26 cellular contexts compared by ENCODE assay signal in the genomic region with DNA sequence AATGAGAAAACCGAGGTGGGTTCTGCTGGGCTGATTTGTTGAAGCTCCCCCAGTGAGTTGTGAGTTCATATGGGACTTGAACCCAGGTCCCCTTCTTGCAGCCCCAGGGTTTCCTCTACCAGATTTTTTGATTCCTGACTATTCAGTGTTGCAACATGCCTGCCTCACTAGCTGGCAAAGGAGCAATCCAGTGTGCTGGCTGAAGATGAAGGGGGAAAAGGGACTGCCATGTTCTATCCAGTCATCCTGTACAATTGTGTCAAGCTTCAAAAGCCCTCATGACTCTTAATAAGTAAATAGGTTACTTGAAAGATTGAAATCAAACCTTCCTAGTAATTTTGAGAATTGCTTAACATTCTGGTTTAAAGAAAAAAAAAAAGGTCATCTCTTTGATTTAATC.
"Had no signal": no experiment of that assay in that cellular context is flagged by ENCODE, and none has a peak within 500 bp of the region (broad histone marks: within the 10 kb centered on the region; RNA-seq: fewer than 3 reads in every experiment).

No MANE protein-coding gene starts in this region.

- H3K27ac ChIP-seq: colonic mucosa, dorsolateral prefrontal cortex, esophagus squamous epithelium, gastroesophageal sphincter, heart left ventricle, neural progenitor cell, prostate gland, tibial artery had no signal

- H3K27me3 ChIP-seq: colonic mucosa, esophagus squamous epithelium, gastroesophageal sphincter, heart left ventricle, neural progenitor cell, tibial artery had no signal

- H3K4me3 ChIP-seq: colonic mucosa, dorsolateral prefrontal cortex, esophagus squamous epithelium, gastroesophageal sphincter, heart left ventricle, lung, neural progenitor cell, prostate gland, tibial artery had no signal

- H3K36me3 ChIP-seq: colonic mucosa, esophagus squamous epithelium, gastroesophageal sphincter, heart left ventricle, neural progenitor cell, prostate gland, tibial artery had no signal

- H3K9ac ChIP-seq: neural progenitor cell had no signal

- H3K4me1 ChIP-seq: colonic mucosa, esophagus squamous epithelium, gastroesophageal sphincter, heart left ventricle, neural progenitor cell, prostate gland, tibial artery had no signal

- ATAC-seq: activated CD4-positive, alpha-beta T cell treated with anti-CD3 and anti-CD28 coated beads for 36 hours; activated T-cell treated with anti-CD3 and anti-CD28 coated beads, Interleukin-2, amount 50 U/mL, for 4 hours; effector memory CD8-positive, alpha-beta T cell; gastroesophageal sphincter; heart left ventricle; left lobe of liver; naive thymus-derived CD4-positive, alpha-beta T cell had no signal

- H3K4me2 ChIP-seq: neural progenitor cell had no signal

- H3K9me3 ChIP-seq: colonic mucosa, esophagus squamous epithelium, gastroesophageal sphincter, heart left ventricle, prostate gland, tibial artery had no signal

- DNase-seq: activated B cell treated with CpG ODN at 0.5 μM for 24 hours; activated CD4-positive, alpha-beta T cell treated with anti-CD3 and anti-CD28 coated beads for 36 hours; activated CD4-positive, alpha-beta T cell treated with anti-CD3 and anti-CD28 coated beads, Interleukin-2, amount 50 U/mL, for 4 hours; activated CD8-positive, alpha-beta memory T cell treated with anti-CD3 and anti-CD28 coated beads for 24 hours; activated CD8-positive, alpha-beta memory T cell treated with anti-CD3 and anti-CD28 coated beads, Interleukin-2, amount 50 U/mL, for 4 hours; activated effector memory CD4-positive, alpha-beta T cell treated with Interleukin-2 at 50 U/mL for 16 hours; activated naive CD4-positive, alpha-beta T cell treated with anti-CD3 and anti-CD28 coated beads, Interleukin-2, amount 10 ng/mL, durations not matched to agents 7 days and 5 days; activated T-cell treated with anti-CD3 and anti-CD28 coated beads, Interleukin-2, amount 50 U/mL, for 4 hours; amygdala; colonic mucosa; dorsolateral prefrontal cortex; effector memory CD8-positive, alpha-beta T cell; esophagus squamous epithelium; heart left ventricle; islet precursor cell; naive thymus-derived CD4-positive, alpha-beta T cell; right cardiac atrium; stimulated activated CD4-positive, alpha-beta T cell treated with anti-CD3 and anti-CD28 coated beads, Interleukin-12 subunit alpha, Interleukin-12 subunit beta, amount 100 ng/mL, for 4 hours; stimulated activated CD4-positive, alpha-beta T cell treated with anti-CD3 and anti-CD28 coated beads, Interleukin-4, amount 100 ng/mL, for 4 hours; T1000; tibial artery had no signal
